Comparison of ENCODE assay signal across 1 cellular context in genomic region chr1:219585837-219586465, GRCh38.
TF ChIP-seq lines count a peak whose summit lies in the region.

No MANE protein-coding gene starts in this region.

TF ChIP-seq in SK-N-SH treated with all-trans-retinoic acid at 6 μM for 48 hours, 23 proteins besides CTCF, POLR2A, EP300 and RAD21 (continued from another document):
- TF ChIP-seq POU6F1 (CRISPR knock-in tag; IDR thresholded peaks at IDR 0.05; ENCODE audit: borderline replicate concordance, low read depth) (no peak), TCF4 (CRISPR knock-in tag; IDR thresholded peaks at IDR 0.05; ENCODE audit: borderline replicate concordance) (no peak), ARNTL (CRISPR knock-in tag; IDR thresholded peaks at IDR 0.05; ENCODE audit: borderline replicate concordance, low read depth) (no peak), CSDC2 (CRISPR knock-in tag; IDR thresholded peaks at IDR 0.05) (no peak)
- TF ChIP-seq, protein P1, sequence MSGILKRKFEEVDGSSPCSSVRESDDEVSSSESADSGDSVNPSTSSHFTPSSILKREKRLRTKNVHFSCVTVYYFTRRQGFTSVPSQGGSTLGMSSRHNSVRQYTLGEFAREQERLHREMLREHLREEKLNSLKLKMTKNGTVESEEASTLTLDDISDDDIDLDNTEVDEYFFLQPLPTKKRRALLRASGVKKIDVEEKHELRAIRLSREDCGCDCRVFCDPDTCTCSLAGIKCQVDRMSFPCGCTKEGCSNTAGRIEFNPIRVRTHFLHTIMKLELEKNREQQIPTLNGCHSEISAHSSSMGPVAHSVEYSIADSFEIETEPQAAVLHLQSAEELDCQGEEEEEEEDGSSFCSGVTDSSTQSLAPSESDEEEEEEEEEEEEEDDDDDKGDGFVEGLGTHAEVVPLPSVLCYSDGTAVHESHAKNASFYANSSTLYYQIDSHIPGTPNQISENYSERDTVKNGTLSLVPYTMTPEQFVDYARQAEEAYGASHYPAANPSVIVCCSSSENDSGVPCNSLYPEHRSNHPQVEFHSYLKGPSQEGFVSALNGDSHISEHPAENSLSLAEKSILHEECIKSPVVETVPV (CRISPR knock-in tag; IDR thresholded peaks at IDR 0.05) = no peak
